8 cellular contexts compared by ENCODE assay signal in the genomic region with DNA sequence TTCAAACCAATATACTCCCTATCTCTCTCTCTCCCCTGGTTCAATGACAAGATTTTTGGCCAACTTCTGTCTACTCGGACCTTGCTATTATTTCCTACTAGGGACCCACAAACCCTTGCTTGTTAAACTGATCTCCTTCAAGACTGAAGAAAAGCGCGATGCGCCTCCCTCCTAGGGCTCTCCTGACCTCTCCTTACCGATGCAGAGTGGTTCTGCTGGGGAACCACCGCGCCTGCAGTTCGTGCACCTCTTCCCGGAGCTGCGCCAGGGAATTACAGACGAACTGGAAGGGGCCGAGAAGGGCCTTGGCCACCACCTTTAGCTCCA. TPM values are rescaled to one million over a fixed set of nuclear protein-coding genes. Genes with fewer than 3 reads are reported as not detected.
A peak's percentile ranks its signal among the peaks of the same experiment; 100 is the strongest.
DNase-seq lines count a peak whose midpoint lies in the region; ATAC-seq lines count a peak whose summit lies in the region.
"Not testable (repeated sequence)": the region's sequence is repeated elsewhere in the genome, so short reads cannot be mapped to it uniquely, and the experiment has no call there.

No MANE protein-coding gene starts in this region.

- H3K36me3 ChIP-seq in mesenchymal stem cell (ENCODE audit: control insufficient read depth in 1 of 2, insufficient read depth in 2 of 2, low read depth in 1 of 2, low read length in 2 of 2) = not testable (repeated sequence)

- H2BK5ac ChIP-seq in mesenchymal stem cell (ENCODE audit: low read depth, low read length, poor library complexity, severe bottlenecking) = not testable (repeated sequence)

- not testable (repeated sequence) for H3K18ac ChIP-seq in mesenchymal stem cell (ENCODE audit: low read depth in 1 of 2, low read length in 2 of 2)

- peak overlapping the region; percentile 20 for H3K27ac Mint-ChIP-seq in stimulated activated naive B cell treated with anti-CD40 and anti-IgM and Interleukin-4, amounts not matched to agents 10 μg/mL and 1 μg/mL and 100 μg/mL, for 72 hours

- not testable (repeated sequence) for H3K36me3 Mint-ChIP-seq in stimulated activated naive B cell treated with anti-CD40 and anti-IgM and Interleukin-4, amounts not matched to agents 10 μg/mL and 1 μg/mL and 100 μg/mL, for 72 hours

- not testable (repeated sequence) for H3K14ac ChIP-seq in mesenchymal stem cell (ENCODE audit: low read length in 2 of 2)

- not testable (repeated sequence) for H3K79me1 ChIP-seq in mesenchymal stem cell (replicated peaks; ENCODE audit: low read length, poor library complexity, severe bottlenecking)

- not testable (repeated sequence) for H3K23ac ChIP-seq in mesenchymal stem cell (ENCODE audit: low read length in 2 of 2)

- H3K4me1 Mint-ChIP-seq in stimulated activated naive B cell treated with anti-CD40 and anti-IgM and Interleukin-4, amounts not matched to agents 10 μg/mL and 1 μg/mL and 100 μg/mL, for 72 hours = peaks cover 12 to 26% of the 10 kb centered on the region in 2 donors

- H3K27ac ChIP-seq in mesenchymal stem cell (ENCODE audit: low read length, poor library complexity, severe bottlenecking) = not testable (repeated sequence)

- peak overlapping the region; percentile 91 to 100 for H3K4me3 Mint-ChIP-seq in stimulated activated naive B cell treated with anti-CD40 and anti-IgM and Interleukin-4, amounts not matched to agents 10 μg/mL and 1 μg/mL and 100 μg/mL, for 72 hours

- ATAC-seq in GM21528 (IDR thresholded peaks at IDR 0.05; ENCODE audit: low FRiP score, unreplicated experiment) (peak; percentile 49), HG03378 (IDR thresholded peaks at IDR 0.05; ENCODE audit: unreplicated experiment) (peak; percentile 38), esophagus mucosa (peak; percentile 32)
- ATAC-seq in stimulated activated naive B cell treated with anti-CD40 and anti-IgM and Interleukin-4, amounts not matched to agents 10 μg/mL and 1 μg/mL and 100 μg/mL, for 72 hours (replicated peaks) = peak; percentile 21 to 30

- not testable (repeated sequence) for H3K27me3 Mint-ChIP-seq in stimulated activated naive B cell treated with anti-CD40 and anti-IgM and Interleukin-4, amounts not matched to agents 10 μg/mL and 1 μg/mL and 100 μg/mL, for 72 hours

- H3K9me3 Mint-ChIP-seq in stimulated activated naive B cell treated with anti-CD40 and anti-IgM and Interleukin-4, amounts not matched to agents 10 μg/mL and 1 μg/mL and 100 μg/mL, for 72 hours = not testable (repeated sequence)

- H3K4me2 ChIP-seq in mesenchymal stem cell (ENCODE audit: low read length, poor library complexity, severe bottlenecking) = peak overlapping the region; percentile 85

- H2AK5ac ChIP-seq in mesenchymal stem cell (ENCODE audit: low read length, severe bottlenecking) = not testable (repeated sequence)

- 4% methylated on average over 12 of the region's 12 CpGs for WGBS in mesenchymal stem cell

- H3K4me1 ChIP-seq in mesenchymal stem cell (ENCODE audit: control insufficient read depth, insufficient read depth, low read depth, low read length) = not testable (repeated sequence)

- H3K27me3 ChIP-seq in mesenchymal stem cell (ENCODE audit: control insufficient read depth in 1 of 2, insufficient read depth in 1 of 2, low read length in 2 of 2) = not testable (repeated sequence)

- not testable (repeated sequence) for H3K4ac ChIP-seq in mesenchymal stem cell (ENCODE audit: low read depth in 1 of 2, low read length in 2 of 2)

- not testable (repeated sequence) for H3K9me3 ChIP-seq in mesenchymal stem cell (ENCODE audit: control insufficient read depth, low read length)

- H2BK120ac ChIP-seq in mesenchymal stem cell (ENCODE audit: low read depth, low read length) = not testable (repeated sequence)

- H2BK12ac ChIP-seq in mesenchymal stem cell (ENCODE audit: low read length in 2 of 2) = not testable (repeated sequence)

- not testable (repeated sequence) for H2BK15ac ChIP-seq in mesenchymal stem cell (ENCODE audit: low read depth, poor library complexity, severe bottlenecking)

- peak overlapping the region; percentile 66 for H2AFZ ChIP-seq in mesenchymal stem cell (ENCODE audit: low read depth, low read length)

- not testable (repeated sequence) for H4K91ac ChIP-seq in mesenchymal stem cell (ENCODE audit: low read length)

- H3K4me3 ChIP-seq in mesenchymal stem cell (ENCODE audit: insufficient read depth in 1 of 2, low read depth in 1 of 2, low read length in 2 of 2) = peak overlapping the region; percentile 54 to 83

- peak overlapping the region; percentile 86 for H3K9ac ChIP-seq in mesenchymal stem cell (ENCODE audit: low read length)

- DNase-seq in DMS53 treated with DMSO at 0.1 percent for 48 hours (lab: John Stamatoyannopoulos, UW; ENCODE audit: unreplicated experiment) = peak; percentile 43
- peak; percentile 2 for DNase-seq in NCI-H510A treated with DMSO at 0.1 percent for 48 hours (lab: John Stamatoyannopoulos, UW)
- DNase-seq in activated T-cell treated with anti-CD3 and anti-CD28 coated beads for 24 hours (ENCODE audit: low read depth) = peak; percentile 9
- not testable (repeated sequence) for DNase-seq in mesenchymal stem cell; stimulated activated naive B cell treated with anti-CD40 and anti-IgM and Interleukin-4, amounts not matched to agents 10 μg/mL and 1 μg/mL and 100 μg/mL, for 72 hours

- H4K8ac ChIP-seq in mesenchymal stem cell (ENCODE audit: low read length) = not testable (repeated sequence)

RNA-seq across cellular contexts. Expression of a gene that starts 17.6 kb away (rescaled TPM):
- total RNA-seq in esophagus mucosa = 42.0 TPM
- 46.3 TPM for polyA plus RNA-seq in mesenchymal stem cell (2013, experiment 1 of 2)
- 46.0 TPM for polyA plus RNA-seq in mesenchymal stem cell (2013, experiment 2 of 2)
